ENCODE assay signal across 36 cellular contexts in the genomic region with DNA sequence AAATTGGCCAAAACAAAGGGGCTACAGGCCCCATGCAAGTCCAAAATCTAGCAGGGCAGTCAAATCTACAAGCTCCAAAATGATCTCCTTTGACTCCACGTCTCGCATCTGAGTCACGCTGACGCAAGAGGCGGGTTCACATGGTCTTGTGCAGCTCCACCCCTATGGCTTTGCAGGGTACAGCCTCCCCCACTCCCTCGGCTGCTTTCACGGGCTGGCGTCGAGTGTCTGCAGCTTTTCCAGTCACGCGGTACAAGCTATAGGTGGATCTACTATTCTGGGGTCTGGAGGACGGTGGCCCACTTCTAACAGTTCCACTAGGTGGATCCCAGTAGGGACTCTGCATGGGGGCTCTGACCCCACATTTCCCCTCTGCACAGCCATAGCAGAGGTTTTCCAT.
"Had no signal": no experiment of that assay in that cellular context is flagged by ENCODE, and none has a peak within 500 bp of the region (broad histone marks: within the 10 kb centered on the region; RNA-seq: fewer than 3 reads in every experiment).

No MANE protein-coding gene starts in this region.

- H3K4me2 ChIP-seq: KMS-11 had no signal

- H3K27me3 ChIP-seq: MG63 had no signal

- H3K36me3 ChIP-seq: MG63 had no signal

- H3K27ac ChIP-seq: KMS-11 had no signal

- DNase-seq: Karpas-422, Kasumi-1, KG1, MG63, MM.1S, MV-4-11, NCI-H1048, NCI-H1092, NCI-H1092 treated with DMSO at 0.1 percent for 48 hours, NCI-H1105, NCI-H1105 treated with DMSO at 0.1 percent for 48 hours, NCI-H1417, NCI-H1417 treated with DMSO at 0.1 percent for 48 hours, NCI-H1436, NCI-H1436 treated with DMSO at 0.1 percent for 48 hours, NCI-H146, NCI-H1694, NCI-H1694 treated with DMSO at 0.1 percent for 48 hours, NCI-H187, NCI-H187 treated with DMSO at 0.1 percent for 48 hours, NCI-H1930, NCI-H2029, NCI-H2029 treated with DMSO at 0.1 percent for 48 hours, NCI-H2081, NCI-H2081 treated with DMSO at 0.1 percent for 48 hours, NCI-H2107, NCI-H2171, NCI-H2171 treated with DMSO at 0.1 percent for 48 hours, NCI-H2227 treated with DMSO at 0.1 percent for 48 hours, NCI-H226, NCI-H345, NCI-H446, NCI-H446 treated with DMSO at 0.1 percent for 48 hours, NCI-H510A, NCI-H510A treated with DMSO at 0.1 percent for 48 hours had no signal

- H3K9ac ChIP-seq: KMS-11 had no signal

- H3K9me3 ChIP-seq: MG63 had no signal

- H3K4me3 ChIP-seq: MG63 had no signal
